Comparison of ENCODE assay signal across 8 cellular contexts in genomic region chr15:67120839-67121540, GRCh38. TPM values are rescaled to one million over a fixed set of nuclear protein-coding genes. Genes with fewer than 3 reads are reported as not detected.
DNase-seq lines count a peak whose midpoint lies in the region; ATAC-seq and TF ChIP-seq lines count a peak whose summit lies in the region.

No MANE protein-coding gene starts in this region.

- H3K27ac ChIP-seq in OCI-LY1 (ENCODE audit: low read depth, low read length, poor library complexity, severe bottlenecking) (peak overlapping the region; percentile 83), suprapubic skin (peak overlapping the region; percentile 92)

- H3K36me3 Mint-ChIP-seq in osteocyte (ENCODE audit: unreplicated experiment) = peaks cover 3% of the 10 kb centered on the region

- peak; percentile 64 for ATAC-seq in GM21360 (IDR thresholded peaks at IDR 0.05; ENCODE audit: unreplicated experiment)

- peak overlapping the region; percentile 57 for H3K4me2 ChIP-seq in OCI-LY1 (ENCODE audit: low read length)

- WGBS in suprapubic skin = 14% methylated on average over 21 of the region's 25 CpGs

- H3K9me3 ChIP-seq in OCI-LY1 (ENCODE audit: low read length) (no peaks in the 10 kb centered on the region), suprapubic skin (no peaks in the 10 kb centered on the region)

- TF ChIP-seq CTCF in OCI-LY1 (IDR thresholded peaks at IDR 0.05; ENCODE audit: low read length) = no peak
- no peak for TF ChIP-seq CTCF in fibroblast of the aortic adventitia (IDR thresholded peaks at IDR 0.05; ENCODE audit: insufficient read depth, low read length)
- TF ChIP-seq CTCF in osteocyte (IDR thresholded peaks at IDR 0.05) = no peak
- TF ChIP-seq CTCF in suprapubic skin (IDR thresholded peaks at IDR 0.05) = no peak

- H3K4me1 Mint-ChIP-seq in osteocyte (ENCODE audit: unreplicated experiment) = peaks cover 71% of the 10 kb centered on the region

- H3K4me3 Mint-ChIP-seq in osteocyte (ENCODE audit: unreplicated experiment) = peak overlapping the region; percentile 5

- no peak for TF ChIP-seq EP300 in suprapubic skin (IDR thresholded peaks at IDR 0.05)

- peak; percentile 55 for DNase-seq in ACHN
- peak; percentile 82 for DNase-seq in activated T-helper 9 cell treated with anti-CD3 and anti-CD28 coated beads, Interleukin-2, amount 50 U/mL, for 16 hours (ENCODE audit: low read depth)
- DNase-seq in fibroblast of the aortic adventitia (ENCODE audit: low read depth) = peak; percentile 93
- DNase-seq in osteocyte (ENCODE audit: extremely low spot score, unreplicated experiment) = peak; percentile 92
- DNase-seq in suprapubic skin (ENCODE audit: low spot score in 2 of 2) = peak; percentile 94 to 96
- no peak for DNase-seq in cerebellar nuclear complex (lab: John Stamatoyannopoulos, UW)

- peaks cover 23% of the 10 kb centered on the region; the same call in 1 of the 2 replicates for H3K79me2 ChIP-seq in OCI-LY1 (ENCODE audit: insufficient read depth, low read length)

- H4K20me1 ChIP-seq in OCI-LY1 (ENCODE audit: insufficient read depth, low read length) = no peaks in the 10 kb centered on the region

- in situ Hi-C loops in ACHN (cut with HindIII; ENCODE audit: low pct_ligation_motif_present, low pct_unique_long_range_greater_than_20kb, low sequenced_read_pairs) = no loop called here

- peak overlapping the region; percentile 93 for H3K27ac Mint-ChIP-seq in osteocyte (ENCODE audit: unreplicated experiment)

- H3K27me3 ChIP-seq in OCI-LY1 (ENCODE audit: insufficient read depth, low read length) (no peaks in the 10 kb centered on the region), suprapubic skin (no peaks in the 10 kb centered on the region)

- H3K4me1 ChIP-seq in OCI-LY1 (ENCODE audit: insufficient read depth, low read length, severe bottlenecking) (peaks cover 74% of the 10 kb centered on the region), suprapubic skin (peaks cover 91% of the 10 kb centered on the region)

- no peak overlapping the region for H2AFZ ChIP-seq in OCI-LY1 (ENCODE audit: low read length)

- peak overlapping the region; percentile 23 for H3K4me3 ChIP-seq in OCI-LY1 (ENCODE audit: low read depth, low read length, poor library complexity, severe bottlenecking)
- H3K4me3 ChIP-seq in fibroblast of the aortic adventitia (ENCODE audit: low read depth, low read length) = peak overlapping the region; percentile 42
- H3K4me3 ChIP-seq in suprapubic skin = peak overlapping the region; percentile 33

- no peaks in the 10 kb centered on the region for H3K9me3 Mint-ChIP-seq in osteocyte (ENCODE audit: unreplicated experiment)

- TF ChIP-seq POLR2A in suprapubic skin (IDR thresholded peaks at IDR 0.05) = no peak

- H3K9ac ChIP-seq in OCI-LY1 (ENCODE audit: low read length) = peak overlapping the region; percentile 38

- no peaks in the 10 kb centered on the region for H3K27me3 Mint-ChIP-seq in osteocyte (ENCODE audit: unreplicated experiment)

- no peaks in the 10 kb centered on the region for H3K9me2 ChIP-seq in OCI-LY1 (ENCODE audit: low read depth, low read length)

- no peaks in the 10 kb centered on the region for H3F3A ChIP-seq in OCI-LY1 (ENCODE audit: insufficient read depth, low read length)

- H3K36me3 ChIP-seq in OCI-LY1 (ENCODE audit: insufficient read depth, low read length) (peaks cover 4% of the 10 kb centered on the region; the same call in 1 of the 2 replicates), suprapubic skin (no peaks in the 10 kb centered on the region)

RNA-seq across cellular contexts. Expression of gene SMAD3, which starts 55.6 kb away (rescaled TPM):
- total RNA-seq in fibroblast of the aortic adventitia (ENCODE audit: low replicate concordance) (53.6 and 96.3 TPM in 2 replicates), osteocyte (35.8 and 39.7 TPM in 2 replicates), suprapubic skin (10 to 100 TPM; 41.9 to 94.9 (median 56.1) TPM)

Comparison
In these comparisons a context has a peak if more than half of its experiments do, and no peak if none do; other contexts are left out.
1. DNase-seq: peak in ACHN (single experiment), activated T-helper 9 cell treated with anti-CD3 and anti-CD28 coated beads, Interleukin-2, amount 50 U/mL, for 16 hours (single experiment), fibroblast of the aortic adventitia (single experiment), osteocyte (single experiment) and suprapubic skin (2 of 2); none in cerebellar nuclear complex (0 of 2).
2. Peak in every context shown above with its lines, with median percentiles within 50 percentile points of each other: H3K4me3 ChIP-seq.